In the genomic region with DNA sequence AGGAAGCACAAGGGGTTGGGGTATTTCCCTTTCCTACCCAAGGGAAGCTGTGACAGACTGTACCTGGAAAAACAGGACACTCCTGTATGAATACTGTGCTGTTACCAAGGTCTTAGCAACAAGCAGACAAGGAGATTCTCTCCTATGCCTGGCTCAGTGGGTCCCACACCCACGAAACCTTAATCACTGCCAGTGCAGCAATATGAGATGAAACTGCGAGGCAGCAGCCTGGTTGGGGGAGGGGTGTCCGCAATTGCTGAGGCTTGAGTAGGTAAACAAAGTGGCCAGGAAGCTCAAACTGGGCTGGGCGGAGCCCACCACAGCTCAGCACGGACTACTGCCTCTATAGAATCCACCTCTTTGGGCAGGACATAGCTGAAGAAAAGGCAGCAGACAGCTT, we compare ENCODE assay signal across 25 cellular contexts.
"Had no signal": no experiment of that assay in that cellular context is flagged by ENCODE, and none has a peak within 500 bp of the region (broad histone marks: within the 10 kb centered on the region; RNA-seq: fewer than 3 reads in every experiment).

No MANE protein-coding gene starts in this region.

- H3K36me3 Mint-ChIP-seq: stimulated activated effector memory CD8-positive, alpha-beta T cell treated with anti-CD3 and anti-CD28 coated beads, Interleukin-12 subunit alpha, Interleukin-12 subunit beta, amount 100 ng/mL, for 72 hours had no signal

- H3K27ac ChIP-seq: brain microvascular endothelial cell, left ventricle myocardium inferior, neutrophil, skin epidermis, thoracic aorta had no signal

- H3K4me3 ChIP-seq: left ventricle myocardium inferior, lung, skin epidermis, thoracic aorta had no signal

- DNase-seq: activated CD4-positive, alpha-beta T cell treated with anti-CD3 and anti-CD28 coated beads for 4 hours; activated CD4-positive, alpha-beta T cell treated with anti-CD3 and anti-CD28 coated beads, Interleukin-2, amount 50 U/mL, for 48 hours; activated CD8-positive, alpha-beta memory T cell treated with anti-CD3 and anti-CD28 coated beads for 24 hours; activated effector memory CD4-positive, alpha-beta T cell treated with anti-CD3 and anti-CD28 coated beads, Interleukin-2, amount 50 U/mL, for 16 hours; activated naive CD4-positive, alpha-beta T cell treated with anti-CD3 and anti-CD28 coated beads for 36 hours; activated naive CD8-positive, alpha-beta T cell treated with anti-CD3 and anti-CD28 coated beads, Interleukin-2, amount 10 ng/mL, durations not matched to agents 7 days and 5 days; activated T-cell treated with anti-CD3 and anti-CD28 coated beads, Interleukin-2, amount 50 U/mL, for 1 hour; brain microvascular endothelial cell; caudate nucleus; left ventricle myocardium inferior; mesendoderm; stimulated activated CD4-positive, alpha-beta T cell treated with anti-CD3 and anti-CD28 coated beads, Interleukin-12 subunit alpha, Interleukin-12 subunit beta, amount 100 ng/mL, for 4 hours; stimulated activated CD4-positive, alpha-beta T cell treated with anti-CD3 and anti-CD28 coated beads, Interleukin-4, amount 100 ng/mL, for 24 hours; T-helper 1 cell; trophoblast cell had no signal

- H3K27me3 ChIP-seq: brain microvascular endothelial cell, neutrophil had no signal

- H3K36me3 ChIP-seq: brain microvascular endothelial cell, neutrophil, thoracic aorta had no signal

- ATAC-seq: natural killer cell treated with Interleukin-12 subunit alpha and Interleukin-12 subunit beta and Interleukin-15 and Interleukin-18, amount 100 ng/mL, for 72 hours; sciatic nerve; stimulated activated effector memory CD8-positive, alpha-beta T cell treated with anti-CD3 and anti-CD28 coated beads, Interleukin-12 subunit alpha, Interleukin-12 subunit beta, amount 100 ng/mL, for 72 hours had no signal

- H3K27me3 Mint-ChIP-seq: activated naive CD8-positive, alpha-beta T cell treated with anti-CD3 and anti-CD28 coated beads, Interleukin-2, amount 10 ng/mL, durations not matched to agents 7 days and 5 days; natural killer cell treated with Interleukin-12 subunit alpha and Interleukin-12 subunit beta and Interleukin-15 and Interleukin-18, amount 100 ng/mL, for 72 hours; stimulated activated naive CD8-positive, alpha-beta T cell treated with anti-CD3 and anti-CD28 coated beads, Interleukin-15, Interleukin-2, amounts not matched to agents 100 ng/mL and 50 ng/mL, for 24 hours had no signal

- H3K27ac Mint-ChIP-seq: activated naive CD4-positive, alpha-beta T cell treated with anti-CD3 and anti-CD28 coated beads for 36 hours; activated naive CD8-positive, alpha-beta T cell treated with anti-CD3 and anti-CD28 coated beads, Interleukin-2, amount 10 ng/mL, durations not matched to agents 7 days and 5 days; activated T-helper 1 cell treated with anti-CD3 and anti-CD28 coated beads, Interleukin-12 subunit alpha, Interleukin-12 subunit beta, Interleukin-2, Interleukin-4 antibody, amounts not matched to agents 30 ng/mL and 10 ng/mL and 1 ng/mL, durations not matched to agents 14 hours and 24 hours and 36 hours; natural killer cell treated with Interleukin-12 subunit alpha and Interleukin-12 subunit beta and Interleukin-15 and Interleukin-18, amount 100 ng/mL, for 72 hours; stimulated activated effector memory CD8-positive, alpha-beta T cell treated with anti-CD3 and anti-CD28 coated beads, Interleukin-12 subunit alpha, Interleukin-12 subunit beta, amount 100 ng/mL, for 72 hours; stimulated activated naive CD8-positive, alpha-beta T cell treated with anti-CD3 and anti-CD28 coated beads, Interleukin-15, Interleukin-2, amounts not matched to agents 100 ng/mL and 50 ng/mL, for 24 hours; T-helper 2 cell treated with Interferon-gamma antibody and Interleukin-4, amounts not matched to agents 5 μg/mL and 100 μg/mL, for 36 hours had no signal

- H3K4me3 Mint-ChIP-seq: activated naive CD4-positive, alpha-beta T cell treated with anti-CD3 and anti-CD28 coated beads for 36 hours; activated naive CD8-positive, alpha-beta T cell treated with anti-CD3 and anti-CD28 coated beads, Interleukin-2, amount 10 ng/mL, durations not matched to agents 7 days and 5 days; activated T-helper 1 cell treated with anti-CD3 and anti-CD28 coated beads, Interleukin-12 subunit alpha, Interleukin-12 subunit beta, Interleukin-2, Interleukin-4 antibody, amounts not matched to agents 30 ng/mL and 10 ng/mL and 1 ng/mL, durations not matched to agents 14 hours and 24 hours and 36 hours; natural killer cell treated with Interleukin-12 subunit alpha and Interleukin-12 subunit beta and Interleukin-15 and Interleukin-18, amount 100 ng/mL, for 72 hours; stimulated activated effector memory CD8-positive, alpha-beta T cell treated with anti-CD3 and anti-CD28 coated beads, Interleukin-12 subunit alpha, Interleukin-12 subunit beta, amount 100 ng/mL, for 72 hours; stimulated activated naive CD8-positive, alpha-beta T cell treated with anti-CD3 and anti-CD28 coated beads, Interleukin-15, Interleukin-2, amounts not matched to agents 100 ng/mL and 50 ng/mL, for 24 hours; T-helper 2 cell treated with Interferon-gamma antibody and Interleukin-4, amounts not matched to agents 5 μg/mL and 100 μg/mL, for 36 hours had no signal

- H3K9me3 ChIP-seq: neutrophil had no signal
